Comparison of ENCODE assay signal across 29 cellular contexts in the genomic region with DNA sequence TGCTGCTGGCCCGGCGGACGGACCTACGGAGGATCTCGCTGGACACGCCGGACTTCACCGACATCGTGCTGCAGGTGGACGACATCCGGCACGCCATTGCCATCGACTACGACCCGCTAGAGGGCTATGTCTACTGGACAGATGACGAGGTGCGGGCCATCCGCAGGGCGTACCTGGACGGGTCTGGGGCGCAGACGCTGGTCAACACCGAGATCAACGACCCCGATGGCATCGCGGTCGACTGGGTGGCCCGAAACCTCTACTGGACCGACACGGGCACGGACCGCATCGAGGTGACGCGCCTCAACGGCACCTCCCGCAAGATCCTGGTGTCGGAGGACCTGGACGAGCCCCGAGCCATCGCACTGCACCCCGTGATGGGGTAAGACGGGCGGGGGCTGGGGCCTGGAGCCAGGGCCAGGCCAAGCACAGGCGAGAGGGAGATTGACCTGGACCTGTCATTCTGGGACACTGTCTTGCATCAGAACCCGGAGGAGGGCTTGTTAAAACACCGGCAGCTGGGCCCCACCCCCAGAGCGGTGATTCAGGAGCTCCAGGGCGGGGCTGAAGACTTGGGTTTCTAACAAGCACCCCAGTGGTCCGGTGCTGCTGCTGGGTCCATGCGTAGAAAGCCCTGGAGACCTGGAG.
"Had no signal": no experiment of that assay in that cellular context is flagged by ENCODE, and none has a peak within 500 bp of the region (broad histone marks: within the 10 kb centered on the region; RNA-seq: fewer than 3 reads in every experiment).

No MANE protein-coding gene starts in this region.

- H3K27me3 ChIP-seq: heart left ventricle, neural progenitor cell, testis, transverse colon had no signal

- ATAC-seq: heart left ventricle; lower lobe of right lung; natural killer cell; right cardiac atrium; stimulated activated naive CD8-positive, alpha-beta T cell treated with anti-CD3 and anti-CD28 coated beads, Interleukin-15, Interleukin-2, amounts not matched to agents 100 U/mL and 50 U/mL, for 24 hours; T-helper 17 cell had no signal

- H3K9me3 ChIP-seq: heart left ventricle, lower lobe of right lung, spleen, testis, transverse colon had no signal

- H3K36me3 Mint-ChIP-seq: activated CD4-positive, alpha-beta memory T cell treated with anti-CD3 and anti-CD28 coated beads for 36 hours; natural killer cell; neural progenitor cell had no signal

- DNase-seq: activated CD4-positive, alpha-beta memory T cell treated with anti-CD3 and anti-CD28 coated beads for 36 hours; activated CD4-positive, alpha-beta T cell treated with anti-CD3 and anti-CD28 coated beads, Interleukin-2, amount 10 ng/mL, durations not matched to agents 24 days and 14 days; activated CD4-positive, CD25-positive, alpha-beta regulatory T cell treated with anti-CD3 and anti-CD28 coated beads, Interleukin-2, amount 50 U/mL, for 72 hours; activated CD8-positive, alpha-beta memory T cell treated with anti-CD3 and anti-CD28 coated beads, Interleukin-2, amount 50 U/mL, for 4 hours; activated effector memory CD4-positive, alpha-beta T cell treated with anti-CD3 and anti-CD28 coated beads, Interleukin-2, amount 50 U/mL, for 16 hours; activated naive CD4-positive, alpha-beta T cell treated with anti-CD3 and anti-CD28 coated beads, Interleukin-2, amount 50 U/mL, for 16 hours; activated T-cell treated with anti-CD3 and anti-CD28 coated beads, Interleukin-2, amount 50 U/mL, for 1 hour; amygdala; effector memory CD4-positive, alpha-beta T cell; erythroblast; heart left ventricle; hypothalamus; lower lobe of right lung; mesendoderm; natural killer cell; posterior cingulate gyrus; spleen; stimulated activated CD4-positive, alpha-beta T cell treated with anti-CD3 and anti-CD28 coated beads, Interleukin-2, amount 100 ng/mL, for 48 hours; stimulated activated naive CD8-positive, alpha-beta T cell treated with anti-CD3 and anti-CD28 coated beads, Interleukin-15, Interleukin-2, amounts not matched to agents 100 U/mL and 50 U/mL, for 24 hours; T-helper 17 cell; T1000; testis; transverse colon; WERI-Rb-1 had no signal

- H2AFZ ChIP-seq: neural progenitor cell had no signal

- H3K36me3 ChIP-seq: neural progenitor cell had no signal

- H3K9ac ChIP-seq: neural progenitor cell had no signal

- H3K27me3 Mint-ChIP-seq: activated CD4-positive, alpha-beta memory T cell treated with anti-CD3 and anti-CD28 coated beads for 36 hours; activated CD4-positive, alpha-beta T cell treated with anti-CD3 and anti-CD28 coated beads, Interleukin-2, amount 10 ng/mL, durations not matched to agents 24 days and 14 days; T-helper 17 cell had no signal

- H3K27ac ChIP-seq: heart left ventricle, lower lobe of right lung, neural progenitor cell, spleen, testis, transverse colon, WERI-Rb-1 had no signal

- H3K4me2 ChIP-seq: neural progenitor cell had no signal

- FAIRE-seq: colon, urothelium cell line had no signal

- H3K4me3 ChIP-seq: heart left ventricle, lower lobe of right lung, neural progenitor cell, spleen, testis, transverse colon had no signal

- H3K4me1 Mint-ChIP-seq: neural progenitor cell, T-helper 17 cell had no signal

- H3K27ac Mint-ChIP-seq: activated CD4-positive, alpha-beta memory T cell treated with anti-CD3 and anti-CD28 coated beads for 36 hours; activated CD4-positive, alpha-beta T cell treated with anti-CD3 and anti-CD28 coated beads, Interleukin-2, amount 10 ng/mL, durations not matched to agents 24 days and 14 days; activated T-helper 1 cell treated with anti-CD3 and anti-CD28 coated beads, Interleukin-12 subunit alpha, Interleukin-12 subunit beta, Interleukin-2, Interleukin-4 antibody, amounts not matched to agents 30 ng/mL and 10 ng/mL and 1 ng/mL, durations not matched to agents 14 hours and 24 hours and 36 hours; natural killer cell; neural progenitor cell had no signal

- H3K9me3 Mint-ChIP-seq: activated CD4-positive, alpha-beta memory T cell treated with anti-CD3 and anti-CD28 coated beads for 36 hours; activated CD4-positive, alpha-beta T cell treated with anti-CD3 and anti-CD28 coated beads, Interleukin-2, amount 10 ng/mL, durations not matched to agents 24 days and 14 days; activated T-helper 1 cell treated with anti-CD3 and anti-CD28 coated beads, Interleukin-12 subunit alpha, Interleukin-12 subunit beta, Interleukin-2, Interleukin-4 antibody, amounts not matched to agents 30 ng/mL and 10 ng/mL and 1 ng/mL, durations not matched to agents 14 hours and 24 hours and 36 hours; natural killer cell; neural progenitor cell had no signal

- H3K4me1 ChIP-seq: neural progenitor cell had no signal

- H3K4me3 Mint-ChIP-seq: activated CD4-positive, alpha-beta memory T cell treated with anti-CD3 and anti-CD28 coated beads for 36 hours; activated CD4-positive, alpha-beta T cell treated with anti-CD3 and anti-CD28 coated beads, Interleukin-2, amount 10 ng/mL, durations not matched to agents 24 days and 14 days; activated T-helper 1 cell treated with anti-CD3 and anti-CD28 coated beads, Interleukin-12 subunit alpha, Interleukin-12 subunit beta, Interleukin-2, Interleukin-4 antibody, amounts not matched to agents 30 ng/mL and 10 ng/mL and 1 ng/mL, durations not matched to agents 14 hours and 24 hours and 36 hours; natural killer cell; neural progenitor cell; T-helper 17 cell had no signal
